In genomic region chrX:19212037-19212436, GRCh38 we compare ENCODE assay signal across 20 cellular contexts.
A peak's percentile ranks its signal among the peaks of the same experiment; 100 is the strongest.
DNase-seq lines count a peak whose midpoint lies in the region; ATAC-seq and TF ChIP-seq lines count a peak whose summit lies in the region.
"Had no signal": no experiment of that assay in that cellular context is flagged by ENCODE, and none has a peak within 500 bp of the region (broad histone marks: within the 10 kb centered on the region; RNA-seq: fewer than 3 reads in every experiment).

No MANE protein-coding gene starts in this region.

- H3K4me3 ChIP-seq in GM23248, result no peak overlapping the region
- H3K4me3 ChIP-seq: GM23338 had no signal

- H2AFZ ChIP-seq in GM23248, result no peak overlapping the region
- H2AFZ ChIP-seq: GM23338 had no signal

- no peak overlapping the region for H3K4me2 ChIP-seq in GM23248 (ENCODE audit: unreplicated experiment)
- H3K4me2 ChIP-seq: GM23338 had no signal

- H4K20me1 ChIP-seq in GM23248 (ENCODE audit: insufficient read depth), result no peaks in the 10 kb centered on the region

- H3K9me3 Mint-ChIP-seq in activated CD4-positive, alpha-beta T cell treated with anti-CD3 and anti-CD28 coated beads for 36 hours (ENCODE audit: low read depth), result no peaks in the 10 kb centered on the region
- H3K9me3 Mint-ChIP-seq in stimulated activated effector memory CD8-positive, alpha-beta T cell treated with anti-CD3 and anti-CD28 coated beads, Interleukin-12 subunit alpha, Interleukin-12 subunit beta, amount 100 ng/mL, for 72 hours, result no peaks in the 10 kb centered on the region
- H3K9me3 Mint-ChIP-seq in glutamatergic neuron (ENCODE audit: unreplicated experiment), result no peaks in the 10 kb centered on the region
- H3K9me3 Mint-ChIP-seq: GM23338 had no signal

- peaks cover 4% of the 10 kb centered on the region for H3K27me3 Mint-ChIP-seq in activated CD4-positive, alpha-beta T cell treated with anti-CD3 and anti-CD28 coated beads for 36 hours
- H3K27me3 Mint-ChIP-seq in glutamatergic neuron (ENCODE audit: unreplicated experiment), result no peaks in the 10 kb centered on the region

- no peaks in the 10 kb centered on the region for H3K9me3 ChIP-seq in GM23248 (ENCODE audit: low read depth)

- H3K4me1 Mint-ChIP-seq in activated CD4-positive, alpha-beta T cell treated with anti-CD3 and anti-CD28 coated beads for 36 hours, result no peaks in the 10 kb centered on the region
- H3K4me1 Mint-ChIP-seq in stimulated activated effector memory CD8-positive, alpha-beta T cell treated with anti-CD3 and anti-CD28 coated beads, Interleukin-12 subunit alpha, Interleukin-12 subunit beta, amount 100 ng/mL, for 72 hours, result peaks cover 11% of the 10 kb centered on the region
- H3K4me1 Mint-ChIP-seq in glutamatergic neuron (ENCODE audit: low read depth, unreplicated experiment), result peaks cover 4% of the 10 kb centered on the region
- H3K4me1 Mint-ChIP-seq: CD4-positive, alpha-beta memory T cell had no signal

- no peaks in the 10 kb centered on the region for H3K4me1 ChIP-seq in GM23248 (ENCODE audit: insufficient read depth)

- no peaks in the 10 kb centered on the region for H3K79me2 ChIP-seq in GM23248 (ENCODE audit: insufficient read depth)

- peak overlapping the region; percentile 63 for H3K27ac Mint-ChIP-seq in activated CD4-positive, alpha-beta T cell treated with anti-CD3 and anti-CD28 coated beads for 36 hours
- H3K27ac Mint-ChIP-seq in stimulated activated effector memory CD8-positive, alpha-beta T cell treated with anti-CD3 and anti-CD28 coated beads, Interleukin-12 subunit alpha, Interleukin-12 subunit beta, amount 100 ng/mL, for 72 hours, result peak overlapping the region; percentile 83
- no peak overlapping the region for H3K27ac Mint-ChIP-seq in glutamatergic neuron (ENCODE audit: unreplicated experiment)
- H3K27ac Mint-ChIP-seq: CD4-positive, alpha-beta memory T cell; GM23338 had no signal

- H3F3A ChIP-seq in GM23248 (ENCODE audit: insufficient read depth), result no peaks in the 10 kb centered on the region

- no peak overlapping the region for H3K27ac ChIP-seq in GM23248

- in situ Hi-C loops in GM23248 (cut with MboI), result no loop called here

- no peak overlapping the region for H3K4me3 Mint-ChIP-seq in activated CD4-positive, alpha-beta T cell treated with anti-CD3 and anti-CD28 coated beads for 36 hours
- peak overlapping the region; percentile 30 for H3K4me3 Mint-ChIP-seq in stimulated activated effector memory CD8-positive, alpha-beta T cell treated with anti-CD3 and anti-CD28 coated beads, Interleukin-12 subunit alpha, Interleukin-12 subunit beta, amount 100 ng/mL, for 72 hours
- no peak overlapping the region for H3K4me3 Mint-ChIP-seq in glutamatergic neuron (ENCODE audit: unreplicated experiment)
- H3K4me3 Mint-ChIP-seq: CD4-positive, alpha-beta memory T cell; GM23338 had no signal

- H3K9me2 ChIP-seq in GM23248 (ENCODE audit: insufficient read depth), result no peaks in the 10 kb centered on the region

- no peak overlapping the region for H3K9ac ChIP-seq in GM23248

- no peaks in the 10 kb centered on the region for H3K36me3 ChIP-seq in GM23248 (ENCODE audit: low read depth)

- no peak for DNase-seq in activated CD4-positive, alpha-beta T cell treated with anti-CD3 and anti-CD28 coated beads for 36 hours
- DNase-seq in activated CD4-positive, alpha-beta T cell treated with anti-CD3 and anti-CD28 coated beads, Interleukin-2, amount 50 U/mL, for 4 hours, result no peak
- no peak for DNase-seq in stimulated activated effector memory CD8-positive, alpha-beta T cell treated with anti-CD3 and anti-CD28 coated beads, Interleukin-12 subunit alpha, Interleukin-12 subunit beta, amount 100 ng/mL, for 72 hours (ENCODE audit: low spot score in 2 of 2)
- DNase-seq in glutamatergic neuron (no peak), GM23248 (no peak), GM19240 (ENCODE audit: insufficient read length, low spot score) (no peak)
- DNase-seq: CD4-positive, alpha-beta memory T cell; GDM1; NCI-H1092; NCI-H146; NCI-H226; NCI-H526; NK-92 treated with Interleukin-12 subunit alpha and Interleukin-12 subunit beta, amount 100 ng/mL, for 24 hours; OCI-M1; SHP77 treated with DMSO at 0.1 percent for 48 hours had no signal

- POLR2A ChIA-PET in activated CD4-positive, alpha-beta T cell treated with anti-CD3 and anti-CD28 coated beads for 36 hours (lab: Charles Lee), result no interaction called here

- H3K36me3 Mint-ChIP-seq in activated CD4-positive, alpha-beta T cell treated with anti-CD3 and anti-CD28 coated beads for 36 hours (ENCODE audit: low read depth), result no peaks in the 10 kb centered on the region
- H3K36me3 Mint-ChIP-seq in stimulated activated effector memory CD8-positive, alpha-beta T cell treated with anti-CD3 and anti-CD28 coated beads, Interleukin-12 subunit alpha, Interleukin-12 subunit beta, amount 100 ng/mL, for 72 hours, result no peaks in the 10 kb centered on the region
- no peaks in the 10 kb centered on the region for H3K36me3 Mint-ChIP-seq in glutamatergic neuron (ENCODE audit: unreplicated experiment)
- H3K36me3 Mint-ChIP-seq: CD4-positive, alpha-beta memory T cell had no signal

- TF ChIP-seq CTCF in glutamatergic neuron (IDR thresholded peaks at IDR 0.05; ENCODE audit: partially characterized antibody, unreplicated experiment), result no peak

- intact Hi-C loops in activated CD4-positive, alpha-beta T cell treated with anti-CD3 and anti-CD28 coated beads for 36 hours (cut with DNase I, micrococcal nuclease), result no loop called here

- no peaks in the 10 kb centered on the region for H3K27me3 ChIP-seq in GM23248 (replicated peaks; ENCODE audit: insufficient read depth)

- ATAC-seq in activated CD4-positive, alpha-beta T cell treated with anti-CD3 and anti-CD28 coated beads for 36 hours, result no peak
- ATAC-seq in GM19324 (IDR thresholded peaks at IDR 0.05; ENCODE audit: low FRiP score, unreplicated experiment) (peak; percentile 61), HG03442 (IDR thresholded peaks at IDR 0.05; ENCODE audit: unreplicated experiment) (peak; percentile 43)
- no peak for ATAC-seq in stimulated activated effector memory CD8-positive, alpha-beta T cell treated with anti-CD3 and anti-CD28 coated beads, Interleukin-12 subunit alpha, Interleukin-12 subunit beta, amount 100 ng/mL, for 72 hours
- ATAC-seq: GM23338, HCT116, SK-N-SH treated with all-trans-retinoic acid at 6 μM for 48 hours had no signal

- CTCF ChIA-PET in activated CD4-positive, alpha-beta T cell treated with anti-CD3 and anti-CD28 coated beads for 36 hours (lab: Charles Lee), result no interaction called here

Comparison
In these comparisons a context has a peak if more than half of its experiments do, and no peak if none do; other contexts are left out.
1. ATAC-seq: peak in GM19324 (single experiment) and HG03442 (single experiment); none in activated CD4-positive, alpha-beta T cell treated with anti-CD3 and anti-CD28 coated beads for 36 hours (single experiment) and stimulated activated effector memory CD8-positive, alpha-beta T cell treated with anti-CD3 and anti-CD28 coated beads, Interleukin-12 subunit alpha, Interleukin-12 subunit beta, amount 100 ng/mL, for 72 hours (single experiment).